In genomic region chr5:136374003-136374402, GRCh38 we compare ENCODE assay signal across 10 cellular contexts. TPM values are rescaled to one million over a fixed set of nuclear protein-coding genes. Genes with fewer than 3 reads are reported as not detected.
DNase-seq lines count a peak whose midpoint lies in the region; ATAC-seq and TF ChIP-seq lines count a peak whose summit lies in the region.
"Had no signal": no experiment of that assay in that cellular context is flagged by ENCODE, and none has a peak within 500 bp of the region (broad histone marks: within the 10 kb centered on the region; RNA-seq: fewer than 3 reads in every experiment).

No MANE protein-coding gene starts in this region.

- CTCF ChIA-PET in HEK293T (lab: Yijun Ruan, JAX), result no interaction called here
- CTCF ChIA-PET in activated CD4-positive, alpha-beta memory T cell treated with anti-CD3 and anti-CD28 coated beads for 36 hours (lab: Charles Lee), result no interaction called here

- TF ChIP-seq EP300 in transverse colon (IDR thresholded peaks at IDR 0.05; ENCODE audit: low read depth), result no peak

- H3K9me3 ChIP-seq in RWPE2 (ENCODE audit: severe bottlenecking) (no peaks in the 10 kb centered on the region), transverse colon (no peaks in the 10 kb centered on the region)

- no peaks in the 10 kb centered on the region for H3K4me1 Mint-ChIP-seq in activated CD4-positive, alpha-beta memory T cell treated with anti-CD3 and anti-CD28 coated beads for 36 hours (ENCODE audit: low read depth)

- TF ChIP-seq CTCF in C4-2B (conservative IDR thresholded peaks at IDR 0.05), result peak; percentile 72
- TF ChIP-seq CTCF in RWPE2 (IDR thresholded peaks at IDR 0.05; ENCODE audit: poor library complexity, severe bottlenecking), result peak; percentile 70
- no peak for TF ChIP-seq CTCF in transverse colon (IDR thresholded peaks at IDR 0.05)

- H3K27me3 Mint-ChIP-seq in activated CD4-positive, alpha-beta memory T cell treated with anti-CD3 and anti-CD28 coated beads for 36 hours, result no peaks in the 10 kb centered on the region

- TF ChIP-seq POLR2A in transverse colon (IDR thresholded peaks at IDR 0.05), result no peak

- H3K27ac Mint-ChIP-seq in activated CD4-positive, alpha-beta memory T cell treated with anti-CD3 and anti-CD28 coated beads for 36 hours, result no peak overlapping the region

- no peaks in the 10 kb centered on the region for H3K36me3 ChIP-seq in RWPE2 (ENCODE audit: low read depth)
- H3K36me3 ChIP-seq in transverse colon, result no peaks in the 10 kb centered on the region

- H3K27me3 ChIP-seq in RWPE2 (ENCODE audit: insufficient read depth, poor library complexity, severe bottlenecking), result no peaks in the 10 kb centered on the region
- peaks cover 3% of the 10 kb centered on the region for H3K27me3 ChIP-seq in transverse colon

- H3K4me1 ChIP-seq in RWPE2 (ENCODE audit: insufficient read depth, poor library complexity, severe bottlenecking) (no peaks in the 10 kb centered on the region), transverse colon (no peaks in the 10 kb centered on the region)

- no peaks in the 10 kb centered on the region for H3K9me3 Mint-ChIP-seq in activated CD4-positive, alpha-beta memory T cell treated with anti-CD3 and anti-CD28 coated beads for 36 hours

- peak; percentile 95 for ATAC-seq in RWPE2 (ENCODE audit: low read depth)

- in situ Hi-C loops in transverse colon (cut with MboI; ENCODE audit: low pct_ligation_motif_present in 1 of 4, low pct_unique_long_range_greater_than_20kb in 1 of 4, low sequenced_read_pairs in 3 of 4), result no loop called here

- H3K27ac ChIP-seq in C4-2B (no peak overlapping the region), RWPE2 (ENCODE audit: poor library complexity, severe bottlenecking) (no peak overlapping the region), transverse colon (no peak overlapping the region)

- H3K36me3 Mint-ChIP-seq in activated CD4-positive, alpha-beta memory T cell treated with anti-CD3 and anti-CD28 coated beads for 36 hours, result no peaks in the 10 kb centered on the region

- intact Hi-C loops in transverse colon (cut with DNase I; ENCODE audit: low total_unique reads), result no loop called here
- intact Hi-C loops in activated CD4-positive, alpha-beta memory T cell treated with anti-CD3 and anti-CD28 coated beads for 36 hours (cut with micrococcal nuclease), result no loop called here

- H3K4me3 Mint-ChIP-seq in activated CD4-positive, alpha-beta memory T cell treated with anti-CD3 and anti-CD28 coated beads for 36 hours, result no peak overlapping the region

- H3K4me3 ChIP-seq in RWPE2 (ENCODE audit: severe bottlenecking) (no peak overlapping the region), transverse colon (no peak overlapping the region)

- POLR2A ChIA-PET in HEK293T (lab: Yijun Ruan, JAX), result no interaction called here
- POLR2A ChIA-PET in activated CD4-positive, alpha-beta memory T cell treated with anti-CD3 and anti-CD28 coated beads for 36 hours (lab: Charles Lee), result no interaction called here

- WGBS in transverse colon (ENCODE audit: low coverage in 1 of 2), 2 donors, result 22% methylated on average over 4 of the region's 5 CpGs; no CpG with 5 or more reads in 1 of the 2 donors

- peak; percentile 38 for DNase-seq in HEK293T (ENCODE audit: extremely low spot score)
- DNase-seq in RWPE2 (ENCODE audit: low spot score), result no peak
- DNase-seq in hepatic stellate cell (ENCODE audit: low spot score), result peak; percentile 8
- no peak for DNase-seq in NCI-H146 (lab: John Stamatoyannopoulos, UW)
- no peak for DNase-seq in activated naive CD4-positive, alpha-beta T cell treated with Interleukin-2 at 50 U/mL for 16 hours
- DNase-seq in transverse colon, result no peak
- DNase-seq in activated CD4-positive, alpha-beta memory T cell treated with anti-CD3 and anti-CD28 coated beads for 36 hours, result no peak
- DNase-seq: T-helper 1 cell had no signal

TF ChIP-seq in HEK293T, 16 proteins besides CTCF, POLR2A, EP300 and RAD21:
- TF ChIP-seq ARNT (IDR thresholded peaks at IDR 0.05) (no peak), ZNF384 (IDR thresholded peaks at IDR 0.05) (no peak), PKNOX1 (IDR thresholded peaks at IDR 0.05) (no peak), ELF4 (IDR thresholded peaks at IDR 0.05) (no peak), SP1 (IDR thresholded peaks at IDR 0.05) (no peak), NFRKB (IDR thresholded peaks at IDR 0.05) (no peak), FOXM1 (IDR thresholded peaks at IDR 0.05; ENCODE audit: borderline replicate concordance) (no peak), FOXA1 (IDR thresholded peaks at IDR 0.05) (no peak), TARDBP (IDR thresholded peaks at IDR 0.05) (no peak), FOXK2 (IDR thresholded peaks at IDR 0.05) (no peak)

RNA-seq across cellular contexts. Expression of gene TRPC7, which starts 8.7 kb away (rescaled TPM):
- total RNA-seq in transverse colon, result not detected
- not detected for total RNA-seq in activated CD4-positive, alpha-beta memory T cell treated with anti-CD3 and anti-CD28 coated beads for 36 hours
- total RNA-seq: liver had no signal

Comparison
In these comparisons a context has a peak if more than half of its experiments do, and no peak if none do; other contexts are left out.
1. CTCF ChIP-seq: peak in C4-2B (single experiment) and RWPE2 (single experiment); none in transverse colon (0 of 5).
2. DNase-seq: peak in HEK293T (single experiment) and hepatic stellate cell (single experiment); none in RWPE2 (single experiment), NCI-H146 (single experiment), activated naive CD4-positive, alpha-beta T cell treated with Interleukin-2 at 50 U/mL for 16 hours (single experiment), transverse colon (single experiment) and activated CD4-positive, alpha-beta memory T cell treated with anti-CD3 and anti-CD28 coated beads for 36 hours (single experiment).